2 cellular contexts compared by ENCODE assay signal in the genomic region with DNA sequence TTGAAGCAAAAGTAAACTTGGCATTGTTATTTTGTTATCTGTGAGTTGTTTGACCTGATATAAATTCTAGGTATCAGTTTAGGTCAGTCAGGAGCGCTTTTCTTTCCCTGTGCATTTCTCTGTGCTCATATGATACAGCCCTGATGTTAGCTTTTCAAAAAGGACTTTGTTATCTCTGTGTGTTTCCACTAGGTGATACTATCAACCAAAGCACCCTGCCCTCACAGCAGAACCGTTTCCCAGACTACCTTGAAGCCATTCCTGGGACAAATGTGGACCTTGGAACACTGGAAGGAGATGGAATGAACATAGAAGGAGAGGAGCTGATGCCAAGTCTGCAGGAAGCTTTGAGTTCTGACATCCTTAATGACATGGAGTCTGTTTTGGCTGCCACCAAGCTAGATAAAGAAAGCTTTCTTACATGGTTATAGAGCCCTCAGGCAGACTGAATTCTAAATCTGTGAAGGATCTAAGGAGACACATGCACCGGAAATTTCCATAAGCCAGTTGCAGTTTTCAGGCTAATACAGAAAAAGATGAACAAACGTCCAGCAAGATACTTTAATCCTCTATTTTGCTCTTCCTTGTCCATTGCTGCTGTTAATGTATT.
TF ChIP-seq lines count a peak whose summit lies in the region.

No MANE protein-coding gene starts in this region.

TF ChIP-seq in SK-N-SH, 30 proteins besides CTCF, POLR2A, EP300 and RAD21 (continued from another document):
- TF ChIP-seq, protein P1, sequence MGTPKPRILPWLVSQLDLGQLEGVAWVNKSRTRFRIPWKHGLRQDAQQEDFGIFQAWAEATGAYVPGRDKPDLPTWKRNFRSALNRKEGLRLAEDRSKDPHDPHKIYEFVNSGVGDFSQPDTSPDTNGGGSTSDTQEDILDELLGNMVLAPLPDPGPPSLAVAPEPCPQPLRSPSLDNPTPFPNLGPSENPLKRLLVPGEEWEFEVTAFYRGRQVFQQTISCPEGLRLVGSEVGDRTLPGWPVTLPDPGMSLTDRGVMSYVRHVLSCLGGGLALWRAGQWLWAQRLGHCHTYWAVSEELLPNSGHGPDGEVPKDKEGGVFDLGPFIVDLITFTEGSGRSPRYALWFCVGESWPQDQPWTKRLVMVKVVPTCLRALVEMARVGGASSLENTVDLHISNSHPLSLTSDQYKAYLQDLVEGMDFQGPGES (IDR thresholded peaks at IDR 0.05; ENCODE audit: low read depth, low read length): no peak

TF ChIP-seq in SK-N-SH treated with all-trans-retinoic acid at 6 μM for 48 hours, 23 proteins besides CTCF, POLR2A, EP300 and RAD21:
- TF ChIP-seq, protein P2, sequence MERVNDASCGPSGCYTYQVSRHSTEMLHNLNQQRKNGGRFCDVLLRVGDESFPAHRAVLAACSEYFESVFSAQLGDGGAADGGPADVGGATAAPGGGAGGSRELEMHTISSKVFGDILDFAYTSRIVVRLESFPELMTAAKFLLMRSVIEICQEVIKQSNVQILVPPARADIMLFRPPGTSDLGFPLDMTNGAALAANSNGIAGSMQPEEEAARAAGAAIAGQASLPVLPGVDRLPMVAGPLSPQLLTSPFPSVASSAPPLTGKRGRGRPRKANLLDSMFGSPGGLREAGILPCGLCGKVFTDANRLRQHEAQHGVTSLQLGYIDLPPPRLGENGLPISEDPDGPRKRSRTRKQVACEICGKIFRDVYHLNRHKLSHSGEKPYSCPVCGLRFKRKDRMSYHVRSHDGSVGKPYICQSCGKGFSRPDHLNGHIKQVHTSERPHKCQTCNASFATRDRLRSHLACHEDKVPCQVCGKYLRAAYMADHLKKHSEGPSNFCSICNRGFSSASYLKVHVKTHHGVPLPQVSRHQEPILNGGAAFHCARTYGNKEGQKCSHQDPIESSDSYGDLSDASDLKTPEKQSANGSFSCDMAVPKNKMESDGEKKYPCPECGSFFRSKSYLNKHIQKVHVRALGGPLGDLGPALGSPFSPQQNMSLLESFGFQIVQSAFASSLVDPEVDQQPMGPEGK (CRISPR knock-in tag; IDR thresholded peaks at IDR 0.05; ENCODE audit: borderline replicate concordance): no peak
- TF ChIP-seq, protein P3, sequence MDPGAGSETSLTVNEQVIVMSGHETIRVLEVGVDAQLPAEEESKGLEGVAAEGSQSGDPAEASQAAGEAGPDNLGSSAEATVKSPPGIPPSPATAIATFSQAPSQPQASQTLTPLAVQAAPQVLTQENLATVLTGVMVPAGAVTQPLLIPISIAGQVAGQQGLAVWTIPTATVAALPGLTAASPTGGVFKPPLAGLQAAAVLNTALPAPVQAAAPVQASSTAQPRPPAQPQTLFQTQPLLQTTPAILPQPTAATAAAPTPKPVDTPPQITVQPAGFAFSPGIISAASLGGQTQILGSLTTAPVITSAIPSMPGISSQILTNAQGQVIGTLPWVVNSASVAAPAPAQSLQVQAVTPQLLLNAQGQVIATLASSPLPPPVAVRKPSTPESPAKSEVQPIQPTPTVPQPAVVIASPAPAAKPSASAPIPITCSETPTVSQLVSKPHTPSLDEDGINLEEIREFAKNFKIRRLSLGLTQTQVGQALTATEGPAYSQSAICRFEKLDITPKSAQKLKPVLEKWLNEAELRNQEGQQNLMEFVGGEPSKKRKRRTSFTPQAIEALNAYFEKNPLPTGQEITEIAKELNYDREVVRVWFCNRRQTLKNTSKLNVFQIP (CRISPR knock-in tag; IDR thresholded peaks at IDR 0.05; ENCODE audit: borderline replicate concordance, low read depth): no peak
- TF ChIP-seq, protein P4, sequence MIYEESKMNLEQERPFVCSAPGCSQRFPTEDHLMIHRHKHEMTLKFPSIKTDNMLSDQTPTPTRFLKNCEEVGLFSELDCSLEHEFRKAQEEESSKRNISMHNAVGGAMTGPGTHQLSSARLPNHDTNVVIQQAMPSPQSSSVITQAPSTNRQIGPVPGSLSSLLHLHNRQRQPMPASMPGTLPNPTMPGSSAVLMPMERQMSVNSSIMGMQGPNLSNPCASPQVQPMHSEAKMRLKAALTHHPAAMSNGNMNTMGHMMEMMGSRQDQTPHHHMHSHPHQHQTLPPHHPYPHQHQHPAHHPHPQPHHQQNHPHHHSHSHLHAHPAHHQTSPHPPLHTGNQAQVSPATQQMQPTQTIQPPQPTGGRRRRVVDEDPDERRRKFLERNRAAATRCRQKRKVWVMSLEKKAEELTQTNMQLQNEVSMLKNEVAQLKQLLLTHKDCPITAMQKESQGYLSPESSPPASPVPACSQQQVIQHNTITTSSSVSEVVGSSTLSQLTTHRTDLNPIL (CRISPR knock-in tag; IDR thresholded peaks at IDR 0.05; ENCODE audit: low read depth): no peak
- TF ChIP-seq ISL1 (CRISPR knock-in tag; IDR thresholded peaks at IDR 0.05) (no peak), ARNTL (CRISPR knock-in tag; IDR thresholded peaks at IDR 0.05; ENCODE audit: borderline replicate concordance, low read depth) (no peak), CSDC2 (CRISPR knock-in tag; IDR thresholded peaks at IDR 0.05) (no peak), ZNF565 (CRISPR knock-in tag; conservative IDR thresholded peaks at IDR 0.05; ENCODE audit: low read depth) (no peak)
- TF ChIP-seq, protein P5, sequence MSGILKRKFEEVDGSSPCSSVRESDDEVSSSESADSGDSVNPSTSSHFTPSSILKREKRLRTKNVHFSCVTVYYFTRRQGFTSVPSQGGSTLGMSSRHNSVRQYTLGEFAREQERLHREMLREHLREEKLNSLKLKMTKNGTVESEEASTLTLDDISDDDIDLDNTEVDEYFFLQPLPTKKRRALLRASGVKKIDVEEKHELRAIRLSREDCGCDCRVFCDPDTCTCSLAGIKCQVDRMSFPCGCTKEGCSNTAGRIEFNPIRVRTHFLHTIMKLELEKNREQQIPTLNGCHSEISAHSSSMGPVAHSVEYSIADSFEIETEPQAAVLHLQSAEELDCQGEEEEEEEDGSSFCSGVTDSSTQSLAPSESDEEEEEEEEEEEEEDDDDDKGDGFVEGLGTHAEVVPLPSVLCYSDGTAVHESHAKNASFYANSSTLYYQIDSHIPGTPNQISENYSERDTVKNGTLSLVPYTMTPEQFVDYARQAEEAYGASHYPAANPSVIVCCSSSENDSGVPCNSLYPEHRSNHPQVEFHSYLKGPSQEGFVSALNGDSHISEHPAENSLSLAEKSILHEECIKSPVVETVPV (CRISPR knock-in tag; IDR thresholded peaks at IDR 0.05): no peak
- TF ChIP-seq, protein P6, sequence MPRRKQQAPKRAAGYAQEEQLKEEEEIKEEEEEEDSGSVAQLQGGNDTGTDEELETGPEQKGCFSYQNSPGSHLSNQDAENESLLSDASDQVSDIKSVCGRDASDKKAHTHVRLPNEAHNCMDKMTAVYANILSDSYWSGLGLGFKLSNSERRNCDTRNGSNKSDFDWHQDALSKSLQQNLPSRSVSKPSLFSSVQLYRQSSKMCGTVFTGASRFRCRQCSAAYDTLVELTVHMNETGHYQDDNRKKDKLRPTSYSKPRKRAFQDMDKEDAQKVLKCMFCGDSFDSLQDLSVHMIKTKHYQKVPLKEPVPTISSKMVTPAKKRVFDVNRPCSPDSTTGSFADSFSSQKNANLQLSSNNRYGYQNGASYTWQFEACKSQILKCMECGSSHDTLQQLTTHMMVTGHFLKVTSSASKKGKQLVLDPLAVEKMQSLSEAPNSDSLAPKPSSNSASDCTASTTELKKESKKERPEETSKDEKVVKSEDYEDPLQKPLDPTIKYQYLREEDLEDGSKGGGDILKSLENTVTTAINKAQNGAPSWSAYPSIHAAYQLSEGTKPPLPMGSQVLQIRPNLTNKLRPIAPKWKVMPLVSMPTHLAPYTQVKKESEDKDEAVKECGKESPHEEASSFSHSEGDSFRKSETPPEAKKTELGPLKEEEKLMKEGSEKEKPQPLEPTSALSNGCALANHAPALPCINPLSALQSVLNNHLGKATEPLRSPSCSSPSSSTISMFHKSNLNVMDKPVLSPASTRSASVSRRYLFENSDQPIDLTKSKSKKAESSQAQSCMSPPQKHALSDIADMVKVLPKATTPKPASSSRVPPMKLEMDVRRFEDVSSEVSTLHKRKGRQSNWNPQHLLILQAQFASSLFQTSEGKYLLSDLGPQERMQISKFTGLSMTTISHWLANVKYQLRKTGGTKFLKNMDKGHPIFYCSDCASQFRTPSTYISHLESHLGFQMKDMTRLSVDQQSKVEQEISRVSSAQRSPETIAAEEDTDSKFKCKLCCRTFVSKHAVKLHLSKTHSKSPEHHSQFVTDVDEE (CRISPR knock-in tag; IDR thresholded peaks at IDR 0.05): no peak
